8 cellular contexts compared by ENCODE assay signal in genomic region chr19:37077615-37077928, GRCh38. TPM values are rescaled to one million over a fixed set of nuclear protein-coding genes. Genes with fewer than 3 reads are reported as not detected.
A peak's percentile ranks its signal among the peaks of the same experiment; 100 is the strongest.
DNase-seq lines count a peak whose midpoint lies in the region; ATAC-seq lines count a peak whose summit lies in the region.

No MANE protein-coding gene starts in this region.

- H3K27me3 ChIP-seq in iPS-20b (ENCODE audit: insufficient read depth, low read length) (no peaks in the 10 kb centered on the region), subcutaneous abdominal adipose tissue (ENCODE audit: control insufficient read depth in 5 of 5, insufficient read depth in 4 of 5, low read length in 5 of 5) (no peaks in the 10 kb centered on the region)

- H3K27ac ChIP-seq in iPS-20b (ENCODE audit: low read length), result no peak overlapping the region
- H3K27ac ChIP-seq in subcutaneous abdominal adipose tissue (ENCODE audit: low read depth, low read length), result peak overlapping the region; percentile 65

- peaks cover 13% of the 10 kb centered on the region for H3K4me1 Mint-ChIP-seq in activated T-helper 2 cell treated with anti-CD3 and anti-CD28 coated beads, Interferon-gamma antibody, Interleukin-2, Interleukin-4, amounts not matched to agents 10 μg/mL and 5 μg/mL and 100 μg/mL, durations not matched to agents 14 hours and 24 hours and 36 hours (ENCODE audit: low read depth)

- ATAC-seq in Right ventricle myocardium superior (ENCODE audit: poor library complexity), result peak; percentile 18

- H3K36me3 Mint-ChIP-seq in activated T-helper 2 cell treated with anti-CD3 and anti-CD28 coated beads, Interferon-gamma antibody, Interleukin-2, Interleukin-4, amounts not matched to agents 10 μg/mL and 5 μg/mL and 100 μg/mL, durations not matched to agents 14 hours and 24 hours and 36 hours (ENCODE audit: low read depth), result peaks cover 35% of the 10 kb centered on the region

- H3K4me3 ChIP-seq in iPS-20b (ENCODE audit: low read length) (peak overlapping the region; percentile 100), subcutaneous abdominal adipose tissue (ENCODE audit: low read depth in 1 of 5, low read length in 5 of 5) (peak overlapping the region; percentile 87 to 97 (median 90))

- peaks cover 38% of the 10 kb centered on the region for H3K9me3 ChIP-seq in iPS-20b (ENCODE audit: insufficient read depth, low read depth, low read length)
- H3K9me3 ChIP-seq in subcutaneous abdominal adipose tissue (ENCODE audit: control insufficient read depth in 5 of 5, low read length in 5 of 5), result peaks cover 5 to 15% (median 10%) of the 10 kb centered on the region in 5 donors

- H3K4me3 Mint-ChIP-seq in activated T-helper 2 cell treated with anti-CD3 and anti-CD28 coated beads, Interferon-gamma antibody, Interleukin-2, Interleukin-4, amounts not matched to agents 10 μg/mL and 5 μg/mL and 100 μg/mL, durations not matched to agents 14 hours and 24 hours and 36 hours (ENCODE audit: low read depth), result peak overlapping the region; percentile 97

- no peaks in the 10 kb centered on the region for H3K4me1 ChIP-seq in iPS-20b (ENCODE audit: insufficient read depth, low read length)
- peaks cover 0 to 19% (median 18%) of the 10 kb centered on the region in 5 donors for H3K4me1 ChIP-seq in subcutaneous abdominal adipose tissue (ENCODE audit: control insufficient read depth in 5 of 5, insufficient read depth in 5 of 5, low read length in 5 of 5)

- H3K36me3 ChIP-seq in iPS-20b (ENCODE audit: insufficient read depth, low read depth, low read length) (0 out of 2 replicates have a peak, but pooled peaks cover 4% of the 10 kb centered on the region), subcutaneous abdominal adipose tissue (ENCODE audit: control insufficient read depth in 5 of 5, insufficient read depth in 5 of 5, low read length in 5 of 5) (peaks cover 0 to 4% (median 0%) of the 10 kb centered on the region in 5 donors)

- H3K27me3 Mint-ChIP-seq in activated T-helper 2 cell treated with anti-CD3 and anti-CD28 coated beads, Interferon-gamma antibody, Interleukin-2, Interleukin-4, amounts not matched to agents 10 μg/mL and 5 μg/mL and 100 μg/mL, durations not matched to agents 14 hours and 24 hours and 36 hours (ENCODE audit: low read depth), result no peaks in the 10 kb centered on the region

- H3K9ac ChIP-seq in iPS-20b (ENCODE audit: low read depth, low read length) (peak overlapping the region; percentile 93), subcutaneous abdominal adipose tissue (ENCODE audit: low read length in 5 of 5) (peak overlapping the region; percentile 84 to 99 (median 92))

- intact Hi-C loops in Right ventricle myocardium superior (cut with DNase I), result loop anchor here (10.0 kb wide), 1 partner anchor 73 kb away; no protein-coding TSS in a partner anchor
- intact Hi-C loops in cardiac septum (cut with DNase I), result loop anchor here (5.0 kb wide), 2 partner anchors 95 to 140 kb away; partner anchors contain the start of genes ZNF383 and ZNF585A
- intact Hi-C loops in activated T-helper 2 cell treated with anti-CD3 and anti-CD28 coated beads, Interferon-gamma antibody, Interleukin-2, Interleukin-4, amounts not matched to agents 10 μg/mL and 5 μg/mL and 100 μg/mL, durations not matched to agents 14 hours and 24 hours and 36 hours (cut with micrococcal nuclease), result loop anchor here (5.0 to 10.0 kb wide), 3 partner anchors 163 to 390 kb away; partner anchors contain the start of genes ZNF567, ZNF568, ZNF569 and ZNF570

- H3K27ac Mint-ChIP-seq in activated T-helper 2 cell treated with anti-CD3 and anti-CD28 coated beads, Interferon-gamma antibody, Interleukin-2, Interleukin-4, amounts not matched to agents 10 μg/mL and 5 μg/mL and 100 μg/mL, durations not matched to agents 14 hours and 24 hours and 36 hours, result peak overlapping the region; percentile 82

- DNase-seq in Right ventricle myocardium superior, result no peak
- DNase-seq in cardiac septum (ENCODE audit: low spot score), result no peak
- DNase-seq in activated T-helper 2 cell treated with anti-CD3 and anti-CD28 coated beads, Interferon-gamma antibody, Interleukin-2, Interleukin-4, amounts not matched to agents 10 μg/mL and 5 μg/mL and 100 μg/mL, durations not matched to agents 14 hours and 24 hours and 36 hours (ENCODE audit: low spot score), result no peak
- no peak for DNase-seq in COLO668 (lab: John Stamatoyannopoulos, UW; ENCODE audit: unreplicated experiment)
- no peak for DNase-seq in iPS-NIHi11 (ENCODE audit: low spot score)
- DNase-seq in DMS79 treated with DMSO at 0.1 percent for 48 hours (lab: John Stamatoyannopoulos, UW), result no peak

- H3K9me3 Mint-ChIP-seq in activated T-helper 2 cell treated with anti-CD3 and anti-CD28 coated beads, Interferon-gamma antibody, Interleukin-2, Interleukin-4, amounts not matched to agents 10 μg/mL and 5 μg/mL and 100 μg/mL, durations not matched to agents 14 hours and 24 hours and 36 hours, result peaks cover 35% of the 10 kb centered on the region

RNA-seq across cellular contexts. Expression of gene ZNF420, which starts 0.7 kb away (rescaled TPM):
- total RNA-seq in Right ventricle myocardium superior (8.5 TPM), cardiac septum (6.5 TPM)
- 4.7 and 5.5 TPM in 2 replicates for total RNA-seq in activated T-helper 2 cell treated with anti-CD3 and anti-CD28 coated beads, Interferon-gamma antibody, Interleukin-2, Interleukin-4, amounts not matched to agents 10 μg/mL and 5 μg/mL and 100 μg/mL, durations not matched to agents 14 hours and 24 hours and 36 hours
